16 cellular contexts compared by ENCODE assay signal in genomic region chr10:4780782-4781181, GRCh38. TPM values are rescaled to one million over a fixed set of nuclear protein-coding genes. Genes with fewer than 3 reads are reported as not detected.
A peak's percentile ranks its signal among the peaks of the same experiment; 100 is the strongest.
DNase-seq lines count a peak whose midpoint lies in the region; ATAC-seq, FAIRE-seq and TF ChIP-seq lines count a peak whose summit lies in the region.
"Had no signal": no experiment of that assay in that cellular context is flagged by ENCODE, and none has a peak within 500 bp of the region (broad histone marks: within the 10 kb centered on the region; RNA-seq: fewer than 3 reads in every experiment).

No MANE protein-coding gene starts in this region.

- no peaks in the 10 kb centered on the region for H3K36me3 ChIP-seq in naive thymus-derived CD4-positive, alpha-beta T cell (ENCODE audit: control insufficient read depth in 2 of 3, insufficient read depth in 3 of 3, low read length in 3 of 3)
- H3K36me3 ChIP-seq: ascending aorta, tibial nerve had no signal

- FAIRE-seq in TTC549 (lab: Jason Lieb, UNC) = peak; percentile 95

- ATAC-seq in GM21825 (IDR thresholded peaks at IDR 0.05; ENCODE audit: unreplicated experiment) = no peak
- no peak for ATAC-seq in naive thymus-derived CD4-positive, alpha-beta T cell
- ATAC-seq: activated T-helper 17 cell treated with anti-CD3 and anti-CD28 coated beads, Interleukin-2, amount 50 U/mL, for 72 hours had no signal

- H3K4me1 Mint-ChIP-seq in HFFc6 (ENCODE audit: low read depth) = peaks cover 65% of the 10 kb centered on the region
- H3K4me1 Mint-ChIP-seq in naive thymus-derived CD4-positive, alpha-beta T cell = no peaks in the 10 kb centered on the region

- H3K36me3 Mint-ChIP-seq in HFFc6 (ENCODE audit: low read depth) = peaks cover 7% of the 10 kb centered on the region
- no peaks in the 10 kb centered on the region for H3K36me3 Mint-ChIP-seq in naive thymus-derived CD4-positive, alpha-beta T cell

- no peak overlapping the region for H3K27ac ChIP-seq in substantia nigra (ENCODE audit: low read depth, low read length, poor library complexity, severe bottlenecking)
- no peak overlapping the region for H3K27ac ChIP-seq in naive thymus-derived CD4-positive, alpha-beta T cell (ENCODE audit: low read depth, low read length)
- H3K27ac ChIP-seq: ascending aorta, tibial nerve had no signal

- DNase-seq in AG08395 (ENCODE audit: low spot score) (peak; percentile 48), HFFc6 (peak; percentile 28), fibroblast of mammary gland (ENCODE audit: low read depth) (peak; percentile 52), Kasumi-1 (lab: John Stamatoyannopoulos, UW) (no peak), substantia nigra (lab: John Stamatoyannopoulos, UW) (no peak)
- DNase-seq in naive thymus-derived CD4-positive, alpha-beta T cell = no peak
- DNase-seq: activated CD4-positive, alpha-beta T cell treated with anti-CD3 and anti-CD28 coated beads, Interleukin-2, amount 50 U/mL, for 4 hours; effector memory CD4-positive, alpha-beta T cell; NCI-H446 treated with DMSO at 0.1 percent for 48 hours; T-helper 9 cell had no signal

- H3K4me3 Mint-ChIP-seq in HFFc6 = peak overlapping the region; percentile 14
- no peak overlapping the region for H3K4me3 Mint-ChIP-seq in naive thymus-derived CD4-positive, alpha-beta T cell
- H3K4me3 Mint-ChIP-seq: activated T-helper 17 cell treated with anti-CD3 and anti-CD28 coated beads, Interleukin-2, amount 50 U/mL, for 72 hours had no signal

- intact Hi-C loops in naive thymus-derived CD4-positive, alpha-beta T cell (cut with micrococcal nuclease) = no loop called here

- TF ChIP-seq CTCF in HFFc6 (IDR thresholded peaks at IDR 0.05) (no peak), fibroblast of mammary gland (conservative IDR thresholded peaks at IDR 0.05; ENCODE audit: control insufficient read depth, insufficient read depth, low read depth, low read length) (no peak)

- no peaks in the 10 kb centered on the region for H3K27me3 Mint-ChIP-seq in HFFc6 (ENCODE audit: insufficient read depth)
- H3K27me3 Mint-ChIP-seq in naive thymus-derived CD4-positive, alpha-beta T cell = peaks cover 16 to 35% (median 29%) of the 10 kb centered on the region in 5 donors
- H3K27me3 Mint-ChIP-seq: progenitor cell of endocrine pancreas had no signal

- peaks cover under 1% of the 10 kb centered on the region; the same call in 1 of the 2 replicates for H3K9me3 Mint-ChIP-seq in HFFc6
- no peaks in the 10 kb centered on the region for H3K9me3 Mint-ChIP-seq in naive thymus-derived CD4-positive, alpha-beta T cell
- H3K9me3 Mint-ChIP-seq: activated T-helper 17 cell treated with anti-CD3 and anti-CD28 coated beads, Interleukin-2, amount 50 U/mL, for 72 hours had no signal

- 0 out of 2 replicates have a peak overlapping the region, but pooled peaks have one; percentile 1 for H3K27ac Mint-ChIP-seq in HFFc6
- no peak overlapping the region for H3K27ac Mint-ChIP-seq in naive thymus-derived CD4-positive, alpha-beta T cell
- H3K27ac Mint-ChIP-seq: activated T-helper 17 cell treated with anti-CD3 and anti-CD28 coated beads, Interleukin-2, amount 50 U/mL, for 72 hours; progenitor cell of endocrine pancreas had no signal

- no peaks in the 10 kb centered on the region for H3K4me1 ChIP-seq in naive thymus-derived CD4-positive, alpha-beta T cell (ENCODE audit: control insufficient read depth in 2 of 2, insufficient read depth in 2 of 2, low read length in 2 of 2)
- H3K4me1 ChIP-seq: ascending aorta had no signal

- no peaks in the 10 kb centered on the region for H3K9me3 ChIP-seq in naive thymus-derived CD4-positive, alpha-beta T cell (ENCODE audit: control insufficient read depth in 2 of 3, low read length in 3 of 3)
- H3K9me3 ChIP-seq: ascending aorta, tibial nerve had no signal

- H3K4me3 ChIP-seq in fibroblast of mammary gland (ENCODE audit: control insufficient read depth, low read depth, low read length) = no peak overlapping the region
- H3K4me3 ChIP-seq in naive thymus-derived CD4-positive, alpha-beta T cell (ENCODE audit: low read length) = no peak overlapping the region
- H3K4me3 ChIP-seq: ascending aorta, tibial nerve had no signal

- H3K27me3 ChIP-seq in naive thymus-derived CD4-positive, alpha-beta T cell (ENCODE audit: control insufficient read depth in 2 of 2, insufficient read depth in 2 of 2, low read length in 2 of 2) = no peaks in the 10 kb centered on the region
- H3K27me3 ChIP-seq: ascending aorta, tibial nerve had no signal

- CTCF ChIA-PET in naive thymus-derived CD4-positive, alpha-beta T cell (lab: Charles Lee) = interaction anchor here (1.0 kb wide), 1 partner anchor 14 kb away, joined by 3 read pairs; no protein-coding TSS in a partner anchor

- POLR2A ChIA-PET in naive thymus-derived CD4-positive, alpha-beta T cell (lab: Charles Lee) = no interaction called here

RNA-seq across cellular contexts. Expression of gene AKR1E2, which starts 45.2 kb away (rescaled TPM):
- 1 to 10 TPM in 3 of 6 experiments, under 1 TPM in 2, not detected in 1; 0.59 to 1.5 (median 1.1) TPM for total RNA-seq in HFFc6 (2021; fragmentation: NEBNext Ultra II Directional; extraction: Animal tissue kit (Norgen Biotek cat#: 25700))
- 10 to 100 TPM in 4 of 5 experiments, 1 to 10 TPM in 1; 8.6 to 26.0 (median 25.1) TPM for total RNA-seq in naive thymus-derived CD4-positive, alpha-beta T cell
- 1 to 10 TPM; 3.6 to 4.9 TPM for polyA plus RNA-seq in naive thymus-derived CD4-positive, alpha-beta T cell

Comparison
In these comparisons a context has a peak if more than half of its experiments do, and no peak if none do; other contexts are left out.
1. DNase-seq: peak in AG08395 (single experiment), HFFc6 (single experiment) and fibroblast of mammary gland (single experiment); none in Kasumi-1 (0 of 2), substantia nigra (0 of 49) and naive thymus-derived CD4-positive, alpha-beta T cell (0 of 9).